Comparison of ENCODE assay signal across 18 cellular contexts in genomic region chr2:230413465-230413864, GRCh38. TPM values are rescaled to one million over a fixed set of nuclear protein-coding genes. Genes with fewer than 3 reads are reported as not detected.
DNase-seq lines count a peak whose midpoint lies in the region; ATAC-seq, FAIRE-seq and TF ChIP-seq lines count a peak whose summit lies in the region.
"Had no signal": no experiment of that assay in that cellular context is flagged by ENCODE, and none has a peak within 500 bp of the region (broad histone marks: within the 10 kb centered on the region; RNA-seq: fewer than 3 reads in every experiment).

No MANE protein-coding gene starts in this region.

- H3K9me3 ChIP-seq in pancreas, result no peaks in the 10 kb centered on the region
- H3K9me3 ChIP-seq: heart right ventricle had no signal

- FAIRE-seq in pancreas (lab: Jason Lieb, UNC), result no peak
- FAIRE-seq: D721Med, G401.6, keratinocyte had no signal

- intact Hi-C loops in pancreas (cut with DNase I), result no loop called here

- peaks cover 17% of the 10 kb centered on the region for H3K36me3 Mint-ChIP-seq in T-helper 2 cell treated with Interferon-gamma antibody and Interleukin-4, amounts not matched to agents 5 μg/mL and 100 μg/mL, for 36 hours (ENCODE audit: low read depth)
- peaks cover 20% of the 10 kb centered on the region for H3K36me3 Mint-ChIP-seq in effector memory CD8-positive, alpha-beta T cell (ENCODE audit: insufficient read depth)

- no peak overlapping the region for H3K27ac ChIP-seq in pancreas

- no peak for TF ChIP-seq CTCF in pancreas (IDR thresholded peaks at IDR 0.05)

- H3K27ac Mint-ChIP-seq in stimulated activated naive CD8-positive, alpha-beta T cell treated with anti-CD3 and anti-CD28 coated beads, Interleukin-15, amount 100 ng/mL, for 72 hours, result no peak overlapping the region
- peak overlapping the region; percentile 99 for H3K27ac Mint-ChIP-seq in T-helper 2 cell treated with Interferon-gamma antibody and Interleukin-4, amounts not matched to agents 5 μg/mL and 100 μg/mL, for 36 hours
- peak overlapping the region in 1 of 2 donors; percentile 99 for H3K27ac Mint-ChIP-seq in effector memory CD8-positive, alpha-beta T cell

- no peaks in the 10 kb centered on the region for H3K27me3 Mint-ChIP-seq in stimulated activated naive CD8-positive, alpha-beta T cell treated with anti-CD3 and anti-CD28 coated beads, Interleukin-15, amount 100 ng/mL, for 72 hours
- H3K27me3 Mint-ChIP-seq in T-helper 2 cell treated with Interferon-gamma antibody and Interleukin-4, amounts not matched to agents 5 μg/mL and 100 μg/mL, for 36 hours (ENCODE audit: low read depth), result no peaks in the 10 kb centered on the region
- no peaks in the 10 kb centered on the region for H3K27me3 Mint-ChIP-seq in effector memory CD8-positive, alpha-beta T cell

- H3K9me3 Mint-ChIP-seq in stimulated activated naive CD8-positive, alpha-beta T cell treated with anti-CD3 and anti-CD28 coated beads, Interleukin-15, amount 100 ng/mL, for 72 hours, result no peaks in the 10 kb centered on the region
- no peaks in the 10 kb centered on the region for H3K9me3 Mint-ChIP-seq in T-helper 2 cell treated with Interferon-gamma antibody and Interleukin-4, amounts not matched to agents 5 μg/mL and 100 μg/mL, for 36 hours
- no peaks in the 10 kb centered on the region for H3K9me3 Mint-ChIP-seq in effector memory CD8-positive, alpha-beta T cell

- WGBS in pancreas, 2 donors, result 97 to 98% methylated on average over 3 of the region's 3 CpGs

- peak; percentile 20 for DNase-seq in stimulated activated naive CD8-positive, alpha-beta T cell treated with anti-CD3 and anti-CD28 coated beads, Interleukin-15, Interleukin-2, amounts not matched to agents 100 U/mL and 50 U/mL, for 24 hours
- DNase-seq in stimulated activated naive CD8-positive, alpha-beta T cell treated with anti-CD3 and anti-CD28 coated beads, Interleukin-15, amount 100 ng/mL, for 72 hours, result no peak
- no peak for DNase-seq in T-helper 2 cell treated with Interferon-gamma antibody and Interleukin-4, amounts not matched to agents 5 μg/mL and 100 μg/mL, for 36 hours (ENCODE audit: low spot score)
- no peak for DNase-seq in effector memory CD8-positive, alpha-beta T cell
- DNase-seq in NCI-H2171 (lab: John Stamatoyannopoulos, UW), result no peak
- no peak for DNase-seq in pancreas
- no peak for DNase-seq in amygdala (lab: John Stamatoyannopoulos, UW)
- DNase-seq: activated CD4-positive, alpha-beta T cell treated with anti-CD3 and anti-CD28 coated beads, Interleukin-2, amount 50 U/mL, for 4 hours; activated gamma-delta T cell treated with Interleukin-2 at 50 U/mL for 16 hours; effector CD4-positive, alpha-beta T cell; HCEC 1CT; heart right ventricle; NCI-H1694; SIG-M5 had no signal

- no peak overlapping the region for H3K4me3 ChIP-seq in pancreas

- H3K36me3 ChIP-seq in pancreas, result no peaks in the 10 kb centered on the region
- H3K36me3 ChIP-seq: heart right ventricle had no signal

- peak overlapping the region in 1 of 2 donors; percentile 25 for H3K4me3 Mint-ChIP-seq in stimulated activated naive CD8-positive, alpha-beta T cell treated with anti-CD3 and anti-CD28 coated beads, Interleukin-15, amount 100 ng/mL, for 72 hours
- peak overlapping the region; percentile 51 for H3K4me3 Mint-ChIP-seq in T-helper 2 cell treated with Interferon-gamma antibody and Interleukin-4, amounts not matched to agents 5 μg/mL and 100 μg/mL, for 36 hours
- peak overlapping the region; percentile 34 to 99 for H3K4me3 Mint-ChIP-seq in effector memory CD8-positive, alpha-beta T cell

- H3K4me1 Mint-ChIP-seq in stimulated activated naive CD8-positive, alpha-beta T cell treated with anti-CD3 and anti-CD28 coated beads, Interleukin-15, amount 100 ng/mL, for 72 hours, result peaks cover 75% of the 10 kb centered on the region
- H3K4me1 Mint-ChIP-seq in T-helper 2 cell treated with Interferon-gamma antibody and Interleukin-4, amounts not matched to agents 5 μg/mL and 100 μg/mL, for 36 hours (ENCODE audit: low read depth), result peaks cover 61% of the 10 kb centered on the region
- peaks cover 44 to 46% of the 10 kb centered on the region in 2 donors for H3K4me1 Mint-ChIP-seq in effector memory CD8-positive, alpha-beta T cell (ENCODE audit: low read depth in 2 of 2)

- no peaks in the 10 kb centered on the region for H3K27me3 ChIP-seq in pancreas
- H3K27me3 ChIP-seq: heart right ventricle had no signal

- peaks cover 8 to 11% (median 10%) of the 10 kb centered on the region in 3 donors for H3K4me1 ChIP-seq in pancreas

- no peak for ATAC-seq in stimulated activated naive CD8-positive, alpha-beta T cell treated with anti-CD3 and anti-CD28 coated beads, Interleukin-15, Interleukin-2, amounts not matched to agents 100 U/mL and 50 U/mL, for 24 hours
- no peak for ATAC-seq in stimulated activated naive CD8-positive, alpha-beta T cell treated with anti-CD3 and anti-CD28 coated beads, Interleukin-15, amount 100 ng/mL, for 72 hours
- ATAC-seq in effector memory CD8-positive, alpha-beta T cell (replicated peaks), result no peak
- ATAC-seq in pancreas (no peak), GM21515 (IDR thresholded peaks at IDR 0.05; ENCODE audit: unreplicated experiment) (no peak)
- ATAC-seq: heart right ventricle had no signal

RNA-seq across cellular contexts. Expression of gene SP100, which starts 2.5 kb away (rescaled TPM):
- total RNA-seq in pancreas, result 10 to 100 TPM; 30.7 to 66.8 (median 42.2) TPM
- 10 to 100 TPM; 24.6 to 32.2 TPM for polyA plus RNA-seq in pancreas
